ENCODE assay signal across 23 cellular contexts in genomic region chr6:107235007-107235406, GRCh38.
"Had no signal": no experiment of that assay in that cellular context is flagged by ENCODE, and none has a peak within 500 bp of the region (broad histone marks: within the 10 kb centered on the region; RNA-seq: fewer than 3 reads in every experiment).

No MANE protein-coding gene starts in this region.

- ATAC-seq: effector memory CD8-positive, alpha-beta T cell; left cardiac atrium; mucosa of descending colon; natural killer cell; pancreas; stimulated activated memory B cell treated with anti-CD40 and anti-IgM and Interleukin-4, amounts not matched to agents 10 μg/mL and 1 μg/mL and 100 μg/mL, for 72 hours; upper lobe of right lung had no signal

- H3K4me1 ChIP-seq: esophagus muscularis mucosa, gastroesophageal sphincter, pancreas, spleen, upper lobe of right lung had no signal

- H3K4me3 ChIP-seq: esophagus muscularis mucosa, gastroesophageal sphincter, mucosa of descending colon, pancreas, prostate gland, spleen, tibial nerve, upper lobe of right lung, vagina had no signal

- H3K36me3 ChIP-seq: pancreas, prostate gland, upper lobe of right lung had no signal

- H3K27ac Mint-ChIP-seq: dendritic cell treated with granulocyte-macrophage colony-stimulating factor and Interleukin-4, amounts not matched to agents 40 ng/mL and 50 ng/mL, for 4 days; effector memory CD8-positive, alpha-beta T cell; immature natural killer cell; natural killer cell; stimulated activated memory B cell treated with anti-CD40 and anti-IgM and Interleukin-4, amounts not matched to agents 10 μg/mL and 1 μg/mL and 100 μg/mL, for 72 hours; stimulated activated naive CD8-positive, alpha-beta T cell treated with anti-CD3 and anti-CD28 coated beads, Interleukin-15, Interleukin-2, amounts not matched to agents 100 ng/mL and 50 ng/mL, for 24 hours had no signal

- H3K4me1 Mint-ChIP-seq: immature natural killer cell; natural killer cell; stimulated activated memory B cell treated with anti-CD40 and anti-IgM and Interleukin-4, amounts not matched to agents 10 μg/mL and 1 μg/mL and 100 μg/mL, for 72 hours had no signal

- H3K27me3 ChIP-seq: esophagus muscularis mucosa, gastroesophageal sphincter, pancreas, spleen, tibial nerve, upper lobe of right lung, vagina had no signal

- H3K4me3 Mint-ChIP-seq: dendritic cell treated with granulocyte-macrophage colony-stimulating factor and Interleukin-4, amounts not matched to agents 40 ng/mL and 50 ng/mL, for 4 days; effector memory CD8-positive, alpha-beta T cell; immature natural killer cell; natural killer cell; stimulated activated memory B cell treated with anti-CD40 and anti-IgM and Interleukin-4, amounts not matched to agents 10 μg/mL and 1 μg/mL and 100 μg/mL, for 72 hours; stimulated activated naive CD8-positive, alpha-beta T cell treated with anti-CD3 and anti-CD28 coated beads, Interleukin-15, Interleukin-2, amounts not matched to agents 100 ng/mL and 50 ng/mL, for 24 hours had no signal

- DNase-seq: effector memory CD8-positive, alpha-beta T cell; glutamatergic neuron; immature natural killer cell; kidney; left cardiac atrium; mucosa of descending colon; natural killer cell; occipital lobe; pancreas; spleen; stimulated activated CD4-positive, alpha-beta T cell treated with anti-CD3 and anti-CD28 coated beads, Interleukin-15, amount 100 ng/mL, for 24 hours; stimulated activated CD4-positive, alpha-beta T cell treated with anti-CD3 and anti-CD28 coated beads, Interleukin-1b, Interleukin-23, amount 100 ng/mL, for 48 hours; stimulated activated CD4-positive, alpha-beta T cell treated with anti-CD3 and anti-CD28 coated beads, Interleukin-4, amount 100 ng/mL, for 24 hours; upper lobe of right lung had no signal

- H3K27ac ChIP-seq: epithelial cell of prostate, esophagus muscularis mucosa, gastroesophageal sphincter, pancreas, spleen, tibial nerve, upper lobe of right lung, vagina had no signal

- H3K27me3 Mint-ChIP-seq: dendritic cell treated with granulocyte-macrophage colony-stimulating factor and Interleukin-4, amounts not matched to agents 40 ng/mL and 50 ng/mL, for 4 days; effector memory CD8-positive, alpha-beta T cell; stimulated activated memory B cell treated with anti-CD40 and anti-IgM and Interleukin-4, amounts not matched to agents 10 μg/mL and 1 μg/mL and 100 μg/mL, for 72 hours; stimulated activated naive CD8-positive, alpha-beta T cell treated with anti-CD3 and anti-CD28 coated beads, Interleukin-15, Interleukin-2, amounts not matched to agents 100 ng/mL and 50 ng/mL, for 24 hours had no signal

- H3K9me3 ChIP-seq: pancreas, prostate gland, vagina had no signal
